Comparison of ENCODE assay signal across 23 cellular contexts in the genomic region with DNA sequence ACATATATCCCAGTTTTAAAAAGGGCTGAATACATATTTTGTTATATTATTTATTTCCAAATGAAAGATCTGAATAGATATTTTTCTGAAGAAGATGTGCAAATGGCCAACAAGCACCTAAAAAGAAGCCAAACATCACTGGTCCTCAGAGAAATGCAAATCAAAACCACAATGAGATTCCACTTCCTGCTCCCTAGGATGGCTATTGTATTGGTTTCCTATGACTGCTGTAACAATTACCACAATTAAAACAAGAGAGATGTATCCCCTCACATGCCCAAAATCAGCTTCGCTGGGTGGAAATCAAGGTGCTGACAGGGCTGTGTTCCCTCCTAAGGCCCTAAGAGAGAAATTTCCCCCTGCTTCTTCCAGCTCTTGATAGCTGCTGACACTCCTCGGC. TPM values are rescaled to one million over a fixed set of nuclear protein-coding genes. Genes with fewer than 3 reads are reported as not detected.
DNase-seq lines count a peak whose midpoint lies in the region; ATAC-seq, FAIRE-seq and TF ChIP-seq lines count a peak whose summit lies in the region.
"Had no signal": no experiment of that assay in that cellular context is flagged by ENCODE, and none has a peak within 500 bp of the region (broad histone marks: within the 10 kb centered on the region; RNA-seq: fewer than 3 reads in every experiment).

No MANE protein-coding gene starts in this region.

- no peak overlapping the region for H3K9ac ChIP-seq in Karpas-422 (ENCODE audit: low read length)
- H3K9ac ChIP-seq in GM12878 (ENCODE audit: control insufficient read depth, insufficient read depth, low read length): no peak overlapping the region
- H3K9ac ChIP-seq: SK-N-SH had no signal

- POLR2A ChIA-PET in A673 (lab: Charles Lee; ENCODE audit: low non-redundant PET) (interaction anchor here (0.7 kb wide), 1 partner anchor 350 kb away, joined by 3 read pairs; no protein-coding TSS in a partner anchor), GM12878 (lab: Charles Lee) (no interaction called here)

- no peaks in the 10 kb centered on the region for H3F3A ChIP-seq in GM23338 (replicated peaks; ENCODE audit: low read depth)

- BruUV-seq in A673 (replicated peaks; lab: Mats Ljungman, UMichigan) (no TSS peak), GM12878 (replicated peaks; lab: Mats Ljungman, UMichigan) (no TSS peak)

- H3K79me2 ChIP-seq in GM23338 (replicated peaks; ENCODE audit: insufficient read depth) (no peaks in the 10 kb centered on the region), Karpas-422 (ENCODE audit: low read length) (no peaks in the 10 kb centered on the region), GM12878 (ENCODE audit: control insufficient read depth, insufficient read depth, low read length) (no peaks in the 10 kb centered on the region)

- H3K36me3 Mint-ChIP-seq in GM23338 (ENCODE audit: low read depth): no peaks in the 10 kb centered on the region
- H3K36me3 Mint-ChIP-seq: CD14-positive monocyte had no signal

- TF ChIP-seq EP300 in GM12878 (IDR thresholded peaks at IDR 0.05; ENCODE audit: borderline replicate concordance in 1 of 2, control insufficient read depth in 1 of 2, low read depth in 2 of 2, low read length in 2 of 2) (no peak), suprapubic skin (IDR thresholded peaks at IDR 0.05) (no peak)

- TF ChIP-seq RAD21 in GM12878 (IDR thresholded peaks at IDR 0.05; ENCODE audit: insufficient read depth, low read depth, low read length): no peak

- H3K4me3 Mint-ChIP-seq in GM23338: no peak overlapping the region

- no peak for FAIRE-seq in GM12878 (lab: Jason Lieb, UNC)
- FAIRE-seq: A549, RCC 7860 had no signal

- no peak overlapping the region for H3K27ac Mint-ChIP-seq in GM23338
- H3K27ac Mint-ChIP-seq: CD14-positive monocyte had no signal

- H3K4me2 ChIP-seq in GM23338: no peak overlapping the region
- H3K4me2 ChIP-seq in Karpas-422 (ENCODE audit: low read depth, low read length, poor library complexity, severe bottlenecking): no peak overlapping the region
- no peak overlapping the region for H3K4me2 ChIP-seq in GM12878 (ENCODE audit: control insufficient read depth, insufficient read depth)
- H3K4me2 ChIP-seq: A549, SK-N-SH had no signal

- 62% methylated on average over 2 of the region's 2 CpGs for WGBS in GM12878 (ENCODE audit: insufficient coverage, insufficient replicate concordance, low lambda C conversion rate, missing lambda C conversion rate)
- 87% methylated on average over 2 of the region's 2 CpGs for WGBS in suprapubic skin

- H3K9me3 ChIP-seq in A673 (ENCODE audit: low read depth, low read length, poor library complexity, severe bottlenecking) (no peaks in the 10 kb centered on the region), Karpas-422 (ENCODE audit: low read length) (no peaks in the 10 kb centered on the region), GM12878 (replicated peaks; ENCODE audit: control insufficient read depth, insufficient read depth, low read length) (no peaks in the 10 kb centered on the region), suprapubic skin (no peaks in the 10 kb centered on the region)
- H3K9me3 ChIP-seq: A549, HAP-1, SK-N-SH had no signal

- H3K9me2 ChIP-seq in GM23338 (ENCODE audit: insufficient read depth) (peaks cover 3% of the 10 kb centered on the region; the same call in 1 of the 2 replicates), Karpas-422 (replicated peaks; ENCODE audit: insufficient read depth, low read length) (no peaks in the 10 kb centered on the region)
- H3K9me2 ChIP-seq: SK-N-SH had no signal

- H3K27me3 Mint-ChIP-seq in GM23338 (ENCODE audit: insufficient read depth, low read depth, poor library complexity): peaks cover 2% of the 10 kb centered on the region

- H3K9me3 Mint-ChIP-seq in GM23338: no peaks in the 10 kb centered on the region

- H3K27ac ChIP-seq in A673 (ENCODE audit: low read depth, low read length, poor library complexity, severe bottlenecking): no peak overlapping the region
- no peak overlapping the region for H3K27ac ChIP-seq in GM23338 (ENCODE audit: low read depth)
- no peak overlapping the region for H3K27ac ChIP-seq in Karpas-422 (ENCODE audit: low read length)
- H3K27ac ChIP-seq in GM12878 (ENCODE audit: control insufficient read depth, insufficient read depth): no peak overlapping the region
- H3K27ac ChIP-seq in suprapubic skin: no peak overlapping the region
- H3K27ac ChIP-seq: A549 had no signal

- peaks cover 7% of the 10 kb centered on the region; the same call in 2 of the 3 replicates for H3K4me1 Mint-ChIP-seq in GM23338

- in situ Hi-C loops in GM12878 (cut with MboI): no loop called here

- ATAC-seq in GM23338 (no peak), GM12878 (no peak)
- ATAC-seq: A549 had no signal

- H3K4me1 ChIP-seq in A673 (ENCODE audit: insufficient read depth, low read length, poor library complexity, severe bottlenecking) (no peaks in the 10 kb centered on the region), GM23338 (ENCODE audit: insufficient read depth) (0 out of 2 replicates have a peak, but pooled peaks cover 6% of the 10 kb centered on the region), Karpas-422 (ENCODE audit: low read length) (peaks cover 7% of the 10 kb centered on the region; the same call in 1 of the 2 replicates), GM12878 (ENCODE audit: control insufficient read depth, insufficient read depth, low read length) (no peaks in the 10 kb centered on the region), suprapubic skin (no peaks in the 10 kb centered on the region)
- H3K4me1 ChIP-seq: HAP-1 had no signal

- H3K36me3 ChIP-seq in A673 (ENCODE audit: insufficient read depth, low read length, poor library complexity, severe bottlenecking) (no peaks in the 10 kb centered on the region), GM23338 (ENCODE audit: insufficient read depth) (no peaks in the 10 kb centered on the region), Karpas-422 (ENCODE audit: insufficient read depth, low read length) (no peaks in the 10 kb centered on the region), GM12878 (ENCODE audit: control insufficient read depth in 2 of 2, insufficient read depth in 2 of 2, low read length in 1 of 2) (no peaks in the 10 kb centered on the region), suprapubic skin (no peaks in the 10 kb centered on the region)
- H3K36me3 ChIP-seq: HAP-1 had no signal

- TF ChIP-seq POLR2A in GM12878 (IDR thresholded peaks at IDR 0.05; ENCODE audit: low read depth, low read length) (no peak), suprapubic skin (IDR thresholded peaks at IDR 0.05) (no peak)

- TF ChIP-seq CTCF in A673 (conservative IDR thresholded peaks at IDR 0.05; ENCODE audit: low read depth, low read length) (no peak), GM23338 (conservative IDR thresholded peaks at IDR 0.05; ENCODE audit: low read depth in 2 of 2) (no peak), GM12878 (IDR thresholded peaks at IDR 0.05 in 2 of 3, conservative IDR thresholded peaks at IDR 0.05 in 1 of 3; ENCODE audit: control insufficient read depth in 2 of 3, extremely low read depth in 1 of 3, insufficient read depth in 1 of 3, low read depth in 3 of 3, low read length in 3 of 3) (no peak), suprapubic skin (IDR thresholded peaks at IDR 0.05) (no peak)

- CTCF ChIA-PET in A673 (lab: Charles Lee) (no interaction called here), GM12878 (lab: Yijun Ruan, JAX) (no interaction called here)

- RAD21 ChIA-PET in GM12878 (lab: Charles Lee; ENCODE audit: unreplicated experiment): no interaction called here

- DNase-seq in A673 (ENCODE audit: low spot score) (peak; percentile 25), GM23338 (ENCODE audit: low spot score) (peak; percentile 4), Karpas-422 (peak; percentile 44), GM12878 (ENCODE audit: low read depth, low spot score) (no peak), suprapubic skin (ENCODE audit: low spot score in 2 of 2) (no peak), superior temporal gyrus (ENCODE audit: extremely low spot score) (no peak), cerebellar nuclear complex (lab: John Stamatoyannopoulos, UW) (no peak)
- no peak for DNase-seq in stimulated activated CD4-positive, alpha-beta T cell treated with anti-CD3 and anti-CD28 coated beads, Interleukin-2, amount 100 ng/mL, for 48 hours
- DNase-seq: DMS 273 treated with DMSO at 0.1 percent for 48 hours, MM.1S, NCI-H1417, NCI-H187 treated with DMSO at 0.1 percent for 48 hours, NCI-H2171, NCI-H446, NCI-H82, SHP77, SK-N-SH, T-helper 1 cell had no signal

- H2AFZ ChIP-seq in GM23338: no peak overlapping the region
- no peak overlapping the region for H2AFZ ChIP-seq in Karpas-422 (ENCODE audit: low read length)
- H2AFZ ChIP-seq in GM12878 (ENCODE audit: control insufficient read depth, low read depth, low read length): no peak overlapping the region

- H4K20me1 ChIP-seq in GM23338 (replicated peaks; ENCODE audit: insufficient read depth) (no peaks in the 10 kb centered on the region), Karpas-422 (ENCODE audit: insufficient read depth, low read depth, low read length) (no peaks in the 10 kb centered on the region), GM12878 (ENCODE audit: control insufficient read depth, insufficient read depth) (no peaks in the 10 kb centered on the region)

- SMC1A ChIA-PET in GM12878 (lab: Charles Lee; ENCODE audit: uncharacterized antibody, unreplicated experiment): no interaction called here

- H3K27me3 ChIP-seq in A673 (replicated peaks; ENCODE audit: insufficient read depth, low read depth, low read length, poor library complexity): no peaks in the 10 kb centered on the region
- H3K27me3 ChIP-seq in GM23338 (ENCODE audit: insufficient read depth): no peaks in the 10 kb centered on the region
- no peaks in the 10 kb centered on the region for H3K27me3 ChIP-seq in Karpas-422 (ENCODE audit: low read length)
- H3K27me3 ChIP-seq in GM12878 (replicated peaks in 1 of 2; ENCODE audit: control insufficient read depth in 2 of 2, insufficient read depth in 2 of 2, low read length in 1 of 2): no peaks in the 10 kb centered on the region
- H3K27me3 ChIP-seq in suprapubic skin: no peaks in the 10 kb centered on the region

- H3K4me3 ChIP-seq in A673 (ENCODE audit: low read depth, low read length, poor library complexity, severe bottlenecking): no peak overlapping the region
- H3K4me3 ChIP-seq in GM23338: no peak overlapping the region
- H3K4me3 ChIP-seq in Karpas-422 (ENCODE audit: low read length): no peak overlapping the region
- H3K4me3 ChIP-seq in GM12878: no peak overlapping the region
- no peak overlapping the region for H3K4me3 ChIP-seq in suprapubic skin
- H3K4me3 ChIP-seq: A549, HAP-1 had no signal

- intact Hi-C loops in A673 (cut with micrococcal nuclease; ENCODE audit: unreplicated experiment): no loop called here
- intact Hi-C loops in GM12878 (cut with micrococcal nuclease; ENCODE audit: unreplicated experiment): no loop called here

RNA-seq across cellular contexts. Expression of gene ABCB11, which starts 23.2 kb away (rescaled TPM):
- 0.07 TPM in 1 of 2 replicates, not detected in the other for total RNA-seq in A673 (2021)
- not detected in 2 replicates for total RNA-seq in GM23338 (2014; rRNA removed; shearing (Covaris generic))
- 0.03 TPM in 1 of 2 replicates, not detected in the other for polyA plus RNA-seq in GM23338 (2016; fragmentation: Nextera tagmentation; extraction: Ambion mirVana)
- total RNA-seq in Karpas-422 (2014; rRNA removed; shearing (Covaris generic); ENCODE audit: low replicate concordance): 0.07 TPM in 1 of 2 replicates, not detected in the other
- total RNA-seq in GM12878 (2013; cell fraction: nucleolus; rRNA removed): not detected in 2 replicates
- total RNA-seq in GM12878 (2014; rRNA removed): not detected in 2 replicates
- not detected in 2 replicates for total RNA-seq in GM12878 (2014; rRNA removed; fragmentation: Illumina TruSeq; extraction: Trizol)
- total RNA-seq in GM12878 (2021): not detected in 2 replicates
- not detected for polyA plus RNA-seq in GM12878 (2011; ENCODE audit: low read depth)
- polyA plus RNA-seq in GM12878 (2011; rRNA removed): not detected in 2 replicates
- polyA plus RNA-seq in GM12878 (2011; cell fraction: cytosol; rRNA removed): not detected in 2 replicates
- not detected in 2 replicates for polyA plus RNA-seq in GM12878 (2011; cell fraction: nucleus; rRNA removed)
- not detected in 2 replicates for polyA plus RNA-seq in GM12878 (2012)
- polyA plus RNA-seq in GM12878 (2014; fragmentation: Illumina TruSeq; extraction: Trizol): not detected in 2 replicates
- polyA plus RNA-seq in GM12878 (2014; fragmentation: Nextera tagmentation; extraction: Ambion mirVana): not detected
- not detected in 2 replicates for polyA plus RNA-seq in GM12878 (2014; rRNA removed)
- polyA plus RNA-seq in GM12878 (2016; fragmentation: Nextera tagmentation; extraction: Ambion mirVana): not detected
- polyA minus RNA-seq in GM12878 (2011; rRNA and poly(A)+ RNA removed): not detected in 2 replicates
- polyA minus RNA-seq in GM12878 (2011; cell fraction: cytosol; rRNA and poly(A)+ RNA removed): not detected in 2 replicates
- polyA minus RNA-seq in GM12878 (2011; cell fraction: nucleus; rRNA and poly(A)+ RNA removed): not detected in 2 replicates
- 1 to 10 TPM in 1 of 4 donors, under 1 TPM in 3; 0.21 to 1.7 (median 0.28) TPM for total RNA-seq in suprapubic skin
- total RNA-seq: Daoy had no signal
- polyA plus RNA-seq: A549, CD14-positive monocyte, SK-N-SH had no signal

Comparison
In these comparisons a context has a peak if more than half of its experiments do, and no peak if none do; other contexts are left out.
1. DNase-seq: peak in A673 (single experiment), GM23338 (single experiment) and Karpas-422 (single experiment); none in GM12878 (single experiment), stimulated activated CD4-positive, alpha-beta T cell treated with anti-CD3 and anti-CD28 coated beads, Interleukin-2, amount 100 ng/mL, for 48 hours (0 of 2), suprapubic skin (0 of 2), superior temporal gyrus (single experiment) and cerebellar nuclear complex (0 of 2).